ENCODE assay signal across 21 cellular contexts in genomic region chr3:42519568-42519962, GRCh38. TPM values are rescaled to one million over a fixed set of nuclear protein-coding genes. Genes with fewer than 3 reads are reported as not detected.
DNase-seq lines count a peak whose midpoint lies in the region; ATAC-seq and TF ChIP-seq lines count a peak whose summit lies in the region.
"Had no signal": no experiment of that assay in that cellular context is flagged by ENCODE, and none has a peak within 500 bp of the region (broad histone marks: within the 10 kb centered on the region; RNA-seq: fewer than 3 reads in every experiment).

No MANE protein-coding gene starts in this region.

- H3K27ac Mint-ChIP-seq in activated CD8-positive, alpha-beta T cell treated with anti-CD3 and anti-CD28 coated beads for 36 hours, result peak overlapping the region; percentile 78

- H3K27me3 Mint-ChIP-seq in activated CD8-positive, alpha-beta T cell treated with anti-CD3 and anti-CD28 coated beads for 36 hours, result no peaks in the 10 kb centered on the region
- H3K27me3 Mint-ChIP-seq: IgD-negative memory B cell had no signal

- H3K9me3 ChIP-seq in suprapubic skin, result no peaks in the 10 kb centered on the region
- H3K9me3 ChIP-seq: left ventricle myocardium inferior, mucosa of descending colon, neutrophil, SJCRH30, tibial nerve had no signal

- H3K4me3 ChIP-seq in epithelial cell of esophagus (ENCODE audit: low read length), result no peak overlapping the region
- H3K4me3 ChIP-seq in suprapubic skin, result no peak overlapping the region
- H3K4me3 ChIP-seq: left ventricle myocardium inferior, mucosa of descending colon, SJCRH30, tibial nerve had no signal

- DNase-seq in Right ventricle myocardium superior (peak; percentile 12), left cardiac atrium (no peak), epithelial cell of esophagus (ENCODE audit: low read depth) (peak; percentile 24), suprapubic skin (ENCODE audit: low spot score in 2 of 2) (no peak), DMS53 treated with DMSO at 0.1 percent for 48 hours (lab: John Stamatoyannopoulos, UW; ENCODE audit: unreplicated experiment) (no peak), NCI-H748 (lab: John Stamatoyannopoulos, UW; ENCODE audit: unreplicated experiment) (no peak)
- DNase-seq in activated CD8-positive, alpha-beta T cell treated with anti-CD3 and anti-CD28 coated beads for 36 hours, result peak; percentile 45
- DNase-seq: COR-L47, EL, glutamatergic neuron, left ventricle myocardium inferior, NCI-H146, NCI-H2171, PC-3, T1000 had no signal

- TF ChIP-seq CTCF in activated CD8-positive, alpha-beta T cell treated with anti-CD3 and anti-CD28 coated beads for 36 hours (IDR thresholded peaks at IDR 0.05), result no peak
- TF ChIP-seq CTCF in epithelial cell of esophagus (IDR thresholded peaks at IDR 0.05; ENCODE audit: insufficient read depth, low read depth, low read length, missing control alignments) (no peak), suprapubic skin (IDR thresholded peaks at IDR 0.05) (no peak)

- TF ChIP-seq POLR2A in suprapubic skin (IDR thresholded peaks at IDR 0.05), result no peak

- peaks cover 57% of the 10 kb centered on the region for H3K4me1 ChIP-seq in suprapubic skin
- H3K4me1 ChIP-seq: SJCRH30 had no signal

- intact Hi-C loops in Right ventricle myocardium superior (cut with DNase I) (no loop called here), left cardiac atrium (cut with DNase I) (no loop called here)
- intact Hi-C loops in activated CD8-positive, alpha-beta T cell treated with anti-CD3 and anti-CD28 coated beads for 36 hours (cut with micrococcal nuclease), result no loop called here

- no peak for ATAC-seq in Right ventricle myocardium superior (ENCODE audit: poor library complexity)
- ATAC-seq in left cardiac atrium, result no peak
- ATAC-seq in activated CD8-positive, alpha-beta T cell treated with anti-CD3 and anti-CD28 coated beads for 36 hours, result peak; percentile 95
- ATAC-seq in HG03159 (IDR thresholded peaks at IDR 0.05; ENCODE audit: unreplicated experiment), result no peak
- ATAC-seq: PC-3 had no signal

- H3K36me3 Mint-ChIP-seq in activated CD8-positive, alpha-beta T cell treated with anti-CD3 and anti-CD28 coated beads for 36 hours (ENCODE audit: low read depth), result peaks cover 10% of the 10 kb centered on the region

- no peak for TF ChIP-seq EP300 in suprapubic skin (IDR thresholded peaks at IDR 0.05)

- H3K27me3 ChIP-seq in suprapubic skin, result no peaks in the 10 kb centered on the region
- H3K27me3 ChIP-seq: neutrophil, SJCRH30, tibial nerve had no signal

- H3K4me1 Mint-ChIP-seq in activated CD8-positive, alpha-beta T cell treated with anti-CD3 and anti-CD28 coated beads for 36 hours (ENCODE audit: low read depth), result peaks cover 16% of the 10 kb centered on the region
- H3K4me1 Mint-ChIP-seq: IgD-negative memory B cell had no signal

- CTCF ChIA-PET in activated CD8-positive, alpha-beta T cell treated with anti-CD3 and anti-CD28 coated beads for 36 hours (lab: Charles Lee), result interaction anchor here (0.7 to 1.5 kb wide), 6 partner anchors 17 to 29 kb away, joined by 5 to 11 read pairs (median 5); no protein-coding TSS in a partner anchor

- POLR2A ChIA-PET in activated CD8-positive, alpha-beta T cell treated with anti-CD3 and anti-CD28 coated beads for 36 hours (lab: Charles Lee), result interaction anchor here (0.6 to 0.9 kb wide), 2 partner anchors 16 to 62 kb away, joined by 3 read pairs; partner anchors contain the start of gene SEC22C

- H3K4me3 Mint-ChIP-seq in activated CD8-positive, alpha-beta T cell treated with anti-CD3 and anti-CD28 coated beads for 36 hours, result no peak overlapping the region
- H3K4me3 Mint-ChIP-seq: IgD-negative memory B cell had no signal

- H3K36me3 ChIP-seq in suprapubic skin, result peaks cover 12% of the 10 kb centered on the region
- H3K36me3 ChIP-seq: left ventricle myocardium inferior, neutrophil, SJCRH30, tibial nerve had no signal

- peak overlapping the region; percentile 29 for H3K27ac ChIP-seq in suprapubic skin
- H3K27ac ChIP-seq: left ventricle myocardium inferior, neutrophil, SJCRH30, tibial nerve had no signal

- no peaks in the 10 kb centered on the region for H3K9me3 Mint-ChIP-seq in activated CD8-positive, alpha-beta T cell treated with anti-CD3 and anti-CD28 coated beads for 36 hours
- H3K9me3 Mint-ChIP-seq: IgD-negative memory B cell had no signal

- WGBS in suprapubic skin, result 86% methylated on average over 2 of the region's 2 CpGs

RNA-seq across cellular contexts. Expression of gene VIPR1, which starts 17.1 kb away (rescaled TPM):
- total RNA-seq in Right ventricle myocardium superior (3.4 TPM), left cardiac atrium (1 to 10 TPM; 4.9 to 5.9 TPM), suprapubic skin (100 to 1,000 TPM in 1 of 4 donors, 10 to 100 TPM in 3; 39.8 to 148 (median 74.3) TPM)
- 1 to 10 TPM; 8.5 to 9.0 TPM for total RNA-seq in activated CD8-positive, alpha-beta T cell treated with anti-CD3 and anti-CD28 coated beads for 36 hours
- total RNA-seq: SJCRH30 had no signal

Comparison
In these comparisons a context has a peak if more than half of its experiments do, and no peak if none do; other contexts are left out.
1. DNase-seq: peak in Right ventricle myocardium superior (single experiment), activated CD8-positive, alpha-beta T cell treated with anti-CD3 and anti-CD28 coated beads for 36 hours (single experiment) and epithelial cell of esophagus (single experiment); none in left cardiac atrium (single experiment), suprapubic skin (0 of 2), DMS53 treated with DMSO at 0.1 percent for 48 hours (single experiment) and NCI-H748 (single experiment).